22 cellular contexts compared by ENCODE assay signal in genomic region chr3:169240786-169241486, GRCh38.
DNase-seq lines count a peak whose midpoint lies in the region; ATAC-seq, FAIRE-seq and TF ChIP-seq lines count a peak whose summit lies in the region.
"Had no signal": no experiment of that assay in that cellular context is flagged by ENCODE, and none has a peak within 500 bp of the region (broad histone marks: within the 10 kb centered on the region; RNA-seq: fewer than 3 reads in every experiment).

No MANE protein-coding gene starts in this region.

- 74% methylated on average over 4 of the region's 4 CpGs for whole genome bisulfite sequencing in SK-N-SH (ENCODE audit: low lambda C conversion rate)
- WGBS in mesodermal cell (ENCODE audit: insufficient coverage in 2 of 2), 2 experiments = no CpG with 5 or more reads among the region's 4 CpGs

- peak overlapping the region; percentile 66; the same call in 1 of the 2 replicates for H3K9ac ChIP-seq in SK-N-SH
- peak overlapping the region; percentile 86 for H3K9ac ChIP-seq in astrocyte (ENCODE audit: low read length)
- H3K9ac ChIP-seq: BLaER1 treated with 17β-estradiol and CSF1 and Interleukin-3, amounts not matched to agents 10 nM and 100 nM had no signal

- H3K79me2 ChIP-seq in SK-N-SH (ENCODE audit: insufficient read depth) (no peaks in the 10 kb centered on the region), astrocyte (ENCODE audit: insufficient read depth, low read length) (no peaks in the 10 kb centered on the region)

- H3K27me3 Mint-ChIP-seq in astrocyte (ENCODE audit: low read depth, unreplicated experiment) (no peaks in the 10 kb centered on the region), type B pancreatic cell (peaks cover 5% of the 10 kb centered on the region)

- CTCF ChIA-PET in SK-N-SH (lab: Yijun Ruan, JAX) = interaction anchor here (3.1 kb wide), 1 partner anchor 92 kb away, joined by 9 read pairs; no protein-coding TSS in a partner anchor

- H3K9me3 ChIP-seq in SK-N-SH = no peaks in the 10 kb centered on the region
- no peaks in the 10 kb centered on the region for H3K9me3 ChIP-seq in astrocyte (ENCODE audit: insufficient read depth, low read depth, low read length)
- no peaks in the 10 kb centered on the region for H3K9me3 ChIP-seq in mesodermal cell (ENCODE audit: control insufficient read depth, low read length)
- H3K9me3 ChIP-seq: BLaER1 treated with 17β-estradiol and CSF1 and Interleukin-3, amounts not matched to agents 10 nM and 100 nM had no signal

- H3K36me3 ChIP-seq in SK-N-SH (replicated peaks in 1 of 2; ENCODE audit: control insufficient read depth in 1 of 2, insufficient read depth in 2 of 2, low read length in 1 of 2) = no peaks in the 10 kb centered on the region
- H3K36me3 ChIP-seq in astrocyte (ENCODE audit: insufficient read depth, low read length) = no peaks in the 10 kb centered on the region
- no peaks in the 10 kb centered on the region for H3K36me3 ChIP-seq in mesodermal cell (ENCODE audit: control insufficient read depth, insufficient read depth, low read length)
- H3K36me3 ChIP-seq: BLaER1 treated with 17β-estradiol and CSF1 and Interleukin-3, amounts not matched to agents 10 nM and 100 nM had no signal

- H3K9me3 Mint-ChIP-seq in astrocyte (ENCODE audit: unreplicated experiment) = no peaks in the 10 kb centered on the region
- no peaks in the 10 kb centered on the region for H3K9me3 Mint-ChIP-seq in type B pancreatic cell

- POLR2A ChIA-PET in SK-N-SH (lab: Yijun Ruan, JAX) = no interaction called here

- ATAC-seq in SK-N-SH treated with all-trans-retinoic acid at 6 μM for 48 hours (no peak), GM19328 (IDR thresholded peaks at IDR 0.05; ENCODE audit: unreplicated experiment) (no peak)
- ATAC-seq: effector memory CD8-positive, alpha-beta T cell; GM12878; K562 had no signal

- H3K27ac Mint-ChIP-seq in astrocyte (ENCODE audit: unreplicated experiment) (peak overlapping the region; percentile 96), type B pancreatic cell (no peak overlapping the region)
- H3K27ac Mint-ChIP-seq: effector memory CD8-positive, alpha-beta T cell had no signal

- FAIRE-seq in astrocyte (lab: Jason Lieb, UNC) = no peak
- FAIRE-seq: GM12878, K562 had no signal

- H3K27me3 ChIP-seq in SK-N-SH (ENCODE audit: insufficient read depth) (no peaks in the 10 kb centered on the region), astrocyte (ENCODE audit: insufficient read depth, low read length) (no peaks in the 10 kb centered on the region)
- H3K27me3 ChIP-seq: BLaER1 treated with 17β-estradiol and CSF1 and Interleukin-3, amounts not matched to agents 10 nM and 100 nM had no signal

- DNase-seq in SK-N-SH (no peak), astrocyte (ENCODE audit: low read depth) (no peak), type B pancreatic cell (ENCODE audit: extremely low spot score, unreplicated experiment) (no peak), cerebellar nuclear complex (lab: John Stamatoyannopoulos, UW) (no peak), amniotic stem cell (lab: John Stamatoyannopoulos, UW) (no peak)
- DNase-seq: 8988T; caudate nucleus; DMS 273 treated with DMSO at 0.1 percent for 48 hours; effector memory CD8-positive, alpha-beta T cell; GF-D8; hippocampal formation; islet precursor cell; NCI-H187 treated with DMSO at 0.1 percent for 48 hours; NCI-H446 treated with DMSO at 0.1 percent for 48 hours; SHP77 treated with DMSO at 0.1 percent for 48 hours; stimulated activated CD4-positive, alpha-beta T cell treated with anti-CD3 and anti-CD28 coated beads, Interleukin-2, amount 100 ng/mL, for 24 hours had no signal

- no peak for TF ChIP-seq EP300 in SK-N-SH (IDR thresholded peaks at IDR 0.05; ENCODE audit: borderline replicate concordance in 1 of 2, low read depth in 1 of 2, low read length in 1 of 2)

- H2AFZ ChIP-seq in SK-N-SH (ENCODE audit: low read depth) (peak overlapping the region; percentile 77; the same call in 1 of the 2 replicates), astrocyte (ENCODE audit: low read depth, low read length) (peak overlapping the region; percentile 6)

- H4K20me1 ChIP-seq in SK-N-SH (ENCODE audit: insufficient read depth) (no peaks in the 10 kb centered on the region), astrocyte (ENCODE audit: insufficient read depth, low read length) (no peaks in the 10 kb centered on the region)
- H4K20me1 ChIP-seq: BLaER1 treated with 17β-estradiol and CSF1 and Interleukin-3, amounts not matched to agents 10 nM and 100 nM had no signal

- no peak for TF ChIP-seq RAD21 in SK-N-SH (IDR thresholded peaks at IDR 0.05; ENCODE audit: low read length)

- H3F3A ChIP-seq in SK-N-SH (replicated peaks; ENCODE audit: insufficient read depth) = peaks cover 26% of the 10 kb centered on the region

- H3K4me2 ChIP-seq in SK-N-SH = peak overlapping the region; percentile 84
- peak overlapping the region; percentile 91 for H3K4me2 ChIP-seq in astrocyte (ENCODE audit: low read length)

- peaks cover 12 to 47% of the 10 kb centered on the region in 2 experiments for H3K4me1 ChIP-seq in SK-N-SH (ENCODE audit: control insufficient read depth in 1 of 2, insufficient read depth in 2 of 2, low read depth in 1 of 2, low read length in 1 of 2)
- peaks cover 18% of the 10 kb centered on the region for H3K4me1 ChIP-seq in astrocyte (ENCODE audit: insufficient read depth, low read length)
- H3K4me1 ChIP-seq in mesodermal cell (ENCODE audit: control insufficient read depth, insufficient read depth, low read length, poor library complexity, severe bottlenecking) = peaks cover 36% of the 10 kb centered on the region

- TF ChIP-seq CTCF in SK-N-SH (IDR thresholded peaks at IDR 0.05) = no peak
- TF ChIP-seq CTCF in astrocyte (IDR thresholded peaks at IDR 0.05; ENCODE audit: insufficient read depth, low read depth, low read length) = no peak
- no peak for TF ChIP-seq CTCF in type B pancreatic cell (conservative IDR thresholded peaks at IDR 0.05)

- H3K4me3 Mint-ChIP-seq in astrocyte (ENCODE audit: unreplicated experiment) (no peak overlapping the region), type B pancreatic cell (peak overlapping the region; percentile 12)
- H3K4me3 Mint-ChIP-seq: effector memory CD8-positive, alpha-beta T cell had no signal

- peak overlapping the region; percentile 74 to 77; a peak in 3 of 4 replicates for H3K27ac ChIP-seq in SK-N-SH (ENCODE audit: low read depth in 2 of 2, low read length in 1 of 2)
- H3K27ac ChIP-seq in astrocyte (ENCODE audit: low read depth, low read length) = peak overlapping the region; percentile 93
- H3K27ac ChIP-seq in mesodermal cell (ENCODE audit: low read depth, low read length, severe bottlenecking) = peak overlapping the region; percentile 97
- H3K27ac ChIP-seq: BLaER1 treated with 17β-estradiol and CSF1 and Interleukin-3, amounts not matched to agents 10 nM and 100 nM had no signal

- H3K4me1 Mint-ChIP-seq in astrocyte (ENCODE audit: low read depth, unreplicated experiment) = peaks cover 20% of the 10 kb centered on the region
- peaks cover 48% of the 10 kb centered on the region for H3K4me1 Mint-ChIP-seq in type B pancreatic cell (ENCODE audit: unreplicated experiment)

- H3K36me3 Mint-ChIP-seq in astrocyte (ENCODE audit: low read depth, unreplicated experiment) = no peaks in the 10 kb centered on the region
- H3K36me3 Mint-ChIP-seq in type B pancreatic cell = no peaks in the 10 kb centered on the region

- no peaks in the 10 kb centered on the region for H3K9me2 ChIP-seq in SK-N-SH

- H3K4me3 ChIP-seq in SK-N-SH (ENCODE audit: low read depth in 2 of 2, low read length in 1 of 2) (no peak overlapping the region), astrocyte (ENCODE audit: insufficient read depth, low read depth, low read length) (no peak overlapping the region), mesodermal cell (ENCODE audit: extremely low read depth, insufficient read depth, low read length, poor library complexity, severe bottlenecking) (no peak overlapping the region)
- H3K4me3 ChIP-seq: BLaER1 treated with 17β-estradiol and CSF1 and Interleukin-3, amounts not matched to agents 10 nM and 100 nM; GM12878; K562 had no signal

TF ChIP-seq in SK-N-SH, 30 proteins besides CTCF, POLR2A, EP300 and RAD21 (continues in another document):
- TF ChIP-seq GATA2 (CRISPR knock-in tag; IDR thresholded peaks at IDR 0.05) (no peak), GABPA (IDR thresholded peaks at IDR 0.05; ENCODE audit: low read depth) (no peak), TEAD4 (IDR thresholded peaks at IDR 0.05; ENCODE audit: borderline replicate concordance, insufficient read depth) (no peak), RFX5 (IDR thresholded peaks at IDR 0.05; ENCODE audit: low read length) (no peak), MAX (IDR thresholded peaks at IDR 0.05; ENCODE audit: low read depth) (no peak), FOXJ3 (CRISPR knock-in tag; IDR thresholded peaks at IDR 0.05) (no peak)

TF ChIP-seq in SK-N-SH treated with all-trans-retinoic acid at 6 μM for 48 hours, 23 proteins besides CTCF, POLR2A, EP300 and RAD21 (continues in another document):
- TF ChIP-seq CREB5 (CRISPR knock-in tag; IDR thresholded peaks at IDR 0.05; ENCODE audit: low read depth) (no peak), ZFP3 (CRISPR knock-in tag; IDR thresholded peaks at IDR 0.05) (no peak), SNAI2 (CRISPR knock-in tag; IDR thresholded peaks at IDR 0.05) (no peak), BACH2 (CRISPR knock-in tag; IDR thresholded peaks at IDR 0.05; ENCODE audit: borderline replicate concordance) (no peak), GLIS3 (CRISPR knock-in tag; IDR thresholded peaks at IDR 0.05) (no peak), ZNF70 (CRISPR knock-in tag; IDR thresholded peaks at IDR 0.05) (no peak)
